In genomic region chr12:56628671-56629458, GRCh38 we compare ENCODE assay signal across 1 cellular context.
TF ChIP-seq lines count a peak whose summit lies in the region.

No MANE protein-coding gene starts in this region.

TF ChIP-seq in H1, 55 proteins besides CTCF, POLR2A, EP300 and RAD21:
- 0 out of 4 replicates have a peak, but pooled peaks of 1 of the 2 experiments have one; percentile 65 for TF ChIP-seq HDAC2 (IDR thresholded peaks at IDR 0.05; ENCODE audit: borderline replicate concordance in 1 of 2, low read depth in 2 of 2, low read length in 2 of 2)
- peak; percentile 67 to 84; a peak in 1 of 4 replicates for TF ChIP-seq SIN3A (conservative IDR thresholded peaks at IDR 0.05 in 1 of 2, IDR thresholded peaks at IDR 0.05 in 1 of 2; ENCODE audit: low read depth in 1 of 2, low read length in 2 of 2)
- TF ChIP-seq SIRT6 (IDR thresholded peaks at IDR 0.05; ENCODE audit: low read length), result no peak
- TF ChIP-seq BCL11A (IDR thresholded peaks at IDR 0.05; ENCODE audit: low read depth in 2 of 2, low read length in 2 of 2), result no peak
- 0 out of 2 replicates have a peak, but pooled peaks have one; percentile 33 for TF ChIP-seq TAF1 (IDR thresholded peaks at IDR 0.05; ENCODE audit: low read depth, low read length)
- TF ChIP-seq SAP30 (IDR thresholded peaks at IDR 0.05; ENCODE audit: insufficient read depth, insufficient replicate concordance, low read length), result peak; percentile 78
- TF ChIP-seq RFX5 (IDR thresholded peaks at IDR 0.05; ENCODE audit: borderline replicate concordance, low read depth, low read length), result no peak
